9 cellular contexts compared by ENCODE assay signal in genomic region chr22:29154364-29155048, GRCh38. TPM values are rescaled to one million over a fixed set of nuclear protein-coding genes. Genes with fewer than 3 reads are reported as not detected.
DNase-seq lines count a peak whose midpoint lies in the region; ATAC-seq and TF ChIP-seq lines count a peak whose summit lies in the region.
"Had no signal": no experiment of that assay in that cellular context is flagged by ENCODE, and none has a peak within 500 bp of the region (broad histone marks: within the 10 kb centered on the region; RNA-seq: fewer than 3 reads in every experiment).

No MANE protein-coding gene starts in this region.

- CTCF ChIA-PET in Panc1 (lab: Charles Lee): interaction anchor here (0.6 to 1.3 kb wide), 2 partner anchors 16 to 91 kb away, joined by 4 to 5 read pairs; no protein-coding TSS in a partner anchor

- no peak overlapping the region for H2AFZ ChIP-seq in neural cell (ENCODE audit: low read depth, low read length)

- no peaks in the 10 kb centered on the region for H3K79me2 ChIP-seq in neural cell (replicated peaks; ENCODE audit: insufficient read depth, low read length)

- POLR2A ChIA-PET in Panc1 (lab: Charles Lee): interaction anchor here (0.7 kb wide), 1 partner anchor 48 kb away, joined by 3 read pairs; no protein-coding TSS in a partner anchor

- peaks cover 3% of the 10 kb centered on the region; the same call in 1 of the 2 replicates for H3K4me1 ChIP-seq in Panc1 (ENCODE audit: control insufficient read depth, insufficient read depth, low read length)

- ATAC-seq in Panc1: peak; percentile 89
- ATAC-seq in stimulated activated naive CD8-positive, alpha-beta T cell treated with anti-CD3 and anti-CD28 coated beads, Interleukin-15, amount 100 ng/mL, for 72 hours: peak; percentile 82
- ATAC-seq in GM18909 (IDR thresholded peaks at IDR 0.05; ENCODE audit: poor library complexity, unreplicated experiment): no peak

- no peak for TF ChIP-seq EP300 in neural cell (conservative IDR thresholded peaks at IDR 0.05; ENCODE audit: poor library complexity, severe bottlenecking)

- H3K9me3 ChIP-seq in Panc1 (ENCODE audit: control insufficient read depth, insufficient read depth, low read depth, low read length) (no peaks in the 10 kb centered on the region), neural cell (ENCODE audit: low read length) (no peaks in the 10 kb centered on the region)

- no peak overlapping the region for H3K4me2 ChIP-seq in neural cell (ENCODE audit: low read length)

- DNase-seq in DMS 273 (lab: John Stamatoyannopoulos, UW; ENCODE audit: unreplicated experiment): peak; percentile 81
- peak; percentile 41 to 75 for DNase-seq in HL-60 (ENCODE audit: low read depth in 1 of 2, low spot score in 1 of 2)
- DNase-seq in Panc1 (ENCODE audit: low read depth, low spot score): peak; percentile 5
- peak; percentile 63 for DNase-seq in activated T-helper 1 cell treated with Interleukin-2 at 50 U/mL for 16 hours (ENCODE audit: low read depth)
- DNase-seq in fibroblast of peridontal ligament (ENCODE audit: extremely low read depth): peak; percentile 51
- DNase-seq in stimulated activated naive CD8-positive, alpha-beta T cell treated with anti-CD3 and anti-CD28 coated beads, Interleukin-15, amount 100 ng/mL, for 72 hours: peak; percentile 73 to 74

- H3K4me3 ChIP-seq in HL-60 (replicated peaks; ENCODE audit: insufficient read depth, low read length) (no peak overlapping the region), Panc1 (ENCODE audit: low read depth in 2 of 2, low read length in 2 of 2) (no peak overlapping the region), neural cell (ENCODE audit: low read length) (no peak overlapping the region)

- no TSS peak for BruUV-seq in Panc1 (replicated peaks; lab: Mats Ljungman, UMichigan)

- no peaks in the 10 kb centered on the region for H3K9me2 ChIP-seq in neural cell (ENCODE audit: insufficient read depth, low read length)

- H3K9me3 Mint-ChIP-seq in stimulated activated naive CD8-positive, alpha-beta T cell treated with anti-CD3 and anti-CD28 coated beads, Interleukin-15, amount 100 ng/mL, for 72 hours: no peaks in the 10 kb centered on the region

- H3K27me3 ChIP-seq in HL-60 (ENCODE audit: insufficient read depth, poor library complexity, severe bottlenecking) (no peaks in the 10 kb centered on the region), Panc1 (ENCODE audit: control insufficient read depth, insufficient read depth, low read length) (no peaks in the 10 kb centered on the region), neural cell (ENCODE audit: insufficient read depth, low read depth, low read length) (no peaks in the 10 kb centered on the region)

- TF ChIP-seq CTCF in HL-60 (IDR thresholded peaks at IDR 0.05; ENCODE audit: insufficient read depth, low read length): peak; percentile 62
- TF ChIP-seq CTCF in Panc1 (IDR thresholded peaks at IDR 0.05): peak; percentile 96
- peak; percentile 77 for TF ChIP-seq CTCF in neural cell (IDR thresholded peaks at IDR 0.05; ENCODE audit: poor library complexity, severe bottlenecking)

- peaks cover 9% of the 10 kb centered on the region for H3K4me1 Mint-ChIP-seq in stimulated activated naive CD8-positive, alpha-beta T cell treated with anti-CD3 and anti-CD28 coated beads, Interleukin-15, amount 100 ng/mL, for 72 hours

- no peak overlapping the region for H3K27ac Mint-ChIP-seq in stimulated activated naive CD8-positive, alpha-beta T cell treated with anti-CD3 and anti-CD28 coated beads, Interleukin-15, amount 100 ng/mL, for 72 hours
- H3K27ac Mint-ChIP-seq: activated naive CD8-positive, alpha-beta T cell had no signal

- intact Hi-C loops in Panc1 (cut with micrococcal nuclease; ENCODE audit: unreplicated experiment): no loop called here

- H3K27me3 Mint-ChIP-seq in stimulated activated naive CD8-positive, alpha-beta T cell treated with anti-CD3 and anti-CD28 coated beads, Interleukin-15, amount 100 ng/mL, for 72 hours: peaks cover 68% of the 10 kb centered on the region

- H4K20me1 ChIP-seq in neural cell (ENCODE audit: insufficient read depth): no peaks in the 10 kb centered on the region

- in situ Hi-C loops in Panc1 (cut with HindIII; ENCODE audit: low pct_unique_long_range_greater_than_20kb, low sequenced_read_pairs): no loop called here

- H3K4me3 Mint-ChIP-seq in stimulated activated naive CD8-positive, alpha-beta T cell treated with anti-CD3 and anti-CD28 coated beads, Interleukin-15, amount 100 ng/mL, for 72 hours: peak overlapping the region; percentile 27 to 35
- H3K4me3 Mint-ChIP-seq: activated naive CD8-positive, alpha-beta T cell had no signal

- H3F3A ChIP-seq in neural cell (ENCODE audit: insufficient read depth, low read length, poor library complexity, severe bottlenecking): no peaks in the 10 kb centered on the region

- peak; percentile 63 for TF ChIP-seq RAD21 in neural cell (conservative IDR thresholded peaks at IDR 0.05)

- H3K9ac ChIP-seq in neural cell (ENCODE audit: low read length): no peak overlapping the region

- H3K36me3 ChIP-seq in Panc1 (ENCODE audit: control insufficient read depth, insufficient read depth, low read length) (no peaks in the 10 kb centered on the region), neural cell (ENCODE audit: insufficient read depth, low read length) (no peaks in the 10 kb centered on the region)

- no peak overlapping the region for H3K27ac ChIP-seq in HL-60 (replicated peaks)
- no peak overlapping the region for H3K27ac ChIP-seq in Panc1 (ENCODE audit: low read length)
- H3K27ac ChIP-seq in neural cell (ENCODE audit: low read length): no peak overlapping the region

TF ChIP-seq in neural cell, 6 proteins besides CTCF, POLR2A, EP300 and RAD21:
- TF ChIP-seq TAF1 (IDR thresholded peaks at IDR 0.05; ENCODE audit: low read depth) (no peak), EZH2 (IDR thresholded peaks at IDR 0.05; ENCODE audit: borderline replicate concordance, insufficient read depth, low read length, poor library complexity, severe bottlenecking) (no peak), POLR2AphosphoS5 (IDR thresholded peaks at IDR 0.05) (no peak), MXI1 (conservative IDR thresholded peaks at IDR 0.05; ENCODE audit: poor library complexity, severe bottlenecking) (no peak), SMC3 (conservative IDR thresholded peaks at IDR 0.05; ENCODE audit: poor library complexity) (peak; percentile 69), REST (IDR thresholded peaks at IDR 0.05; ENCODE audit: borderline replicate concordance) (no peak)

RNA-seq across cellular contexts. Expression of gene EMID1, which starts 51.2 kb away (rescaled TPM):
- 1.1 TPM for total RNA-seq in Panc1 (2021; ENCODE audit: unreplicated experiment)
- 1.8 TPM for polyA plus RNA-seq in Panc1 (2012; ENCODE audit: insufficient read length)
- 14.1 and 22.2 TPM in 2 replicates for polyA plus RNA-seq in neural cell
- polyA minus RNA-seq in neural cell: 9.1 and 9.5 TPM in 2 replicates

Comparison
In these comparisons a context has a peak if more than half of its experiments do, and no peak if none do; other contexts are left out.
1. DNase-seq: peak in every context shown above with its lines; median percentile 81 in DMS 273; 74 in stimulated activated naive CD8-positive, alpha-beta T cell treated with anti-CD3 and anti-CD28 coated beads, Interleukin-15, amount 100 ng/mL, for 72 hours; 63 in activated T-helper 1 cell treated with Interleukin-2 at 50 U/mL for 16 hours; 58 in HL-60; 51 in fibroblast of peridontal ligament; 5 in Panc1.